Comparison of ENCODE assay signal across 10 cellular contexts in genomic region chr12:21607701-21608100, GRCh38. TPM values are rescaled to one million over a fixed set of nuclear protein-coding genes. Genes with fewer than 3 reads are reported as not detected.
DNase-seq lines count a peak whose midpoint lies in the region; ATAC-seq and TF ChIP-seq lines count a peak whose summit lies in the region.
"Had no signal": no experiment of that assay in that cellular context is flagged by ENCODE, and none has a peak within 500 bp of the region (broad histone marks: within the 10 kb centered on the region; RNA-seq: fewer than 3 reads in every experiment).

No MANE protein-coding gene starts in this region.

- no peak overlapping the region for H3K4me3 ChIP-seq in RWPE2 (ENCODE audit: severe bottlenecking)

- no peaks in the 10 kb centered on the region for H3K9me3 Mint-ChIP-seq in stimulated activated naive CD8-positive, alpha-beta T cell treated with anti-CD3 and anti-CD28 coated beads, Interleukin-15, amount 100 ng/mL, for 72 hours
- H3K9me3 Mint-ChIP-seq: memory B cell had no signal

- no peaks in the 10 kb centered on the region for H3K27me3 Mint-ChIP-seq in stimulated activated naive CD8-positive, alpha-beta T cell treated with anti-CD3 and anti-CD28 coated beads, Interleukin-15, amount 100 ng/mL, for 72 hours
- H3K27me3 Mint-ChIP-seq: memory B cell had no signal

- intact Hi-C loops in sciatic nerve (cut with DNase I): no loop called here

- DNase-seq in NCI-H82 (lab: John Stamatoyannopoulos, UW) (peak; percentile 22), NCI-H82 treated with DMSO at 0.1 percent for 48 hours (lab: John Stamatoyannopoulos, UW; ENCODE audit: unreplicated experiment) (no peak), RWPE2 (ENCODE audit: low spot score) (no peak), foreskin keratinocyte (peak in 1 of 2 donors; percentile 18), superior temporal gyrus (ENCODE audit: extremely low spot score) (peak; percentile 58), sciatic nerve (ENCODE audit: low spot score) (no peak)
- no peak for DNase-seq in stimulated activated CD4-positive, alpha-beta T cell treated with anti-CD3 and anti-CD28 coated beads, Interleukin-15, amount 100 ng/mL, for 24 hours
- no peak for DNase-seq in stimulated activated naive CD8-positive, alpha-beta T cell treated with anti-CD3 and anti-CD28 coated beads, Interleukin-15, amount 100 ng/mL, for 72 hours
- DNase-seq: C1 segment of cervical spinal cord had no signal

- TF ChIP-seq CTCF in RWPE2 (IDR thresholded peaks at IDR 0.05; ENCODE audit: poor library complexity, severe bottlenecking) (peak; percentile 28), foreskin keratinocyte (conservative IDR thresholded peaks at IDR 0.05) (peak; percentile 60)

- no peaks in the 10 kb centered on the region for H3K36me3 ChIP-seq in RWPE2 (ENCODE audit: low read depth)

- no peak overlapping the region for H3K27ac Mint-ChIP-seq in stimulated activated naive CD8-positive, alpha-beta T cell treated with anti-CD3 and anti-CD28 coated beads, Interleukin-15, amount 100 ng/mL, for 72 hours
- H3K27ac Mint-ChIP-seq: memory B cell had no signal

- no peaks in the 10 kb centered on the region for H3K9me3 ChIP-seq in RWPE2 (ENCODE audit: severe bottlenecking)

- no peak overlapping the region for H3K4me3 Mint-ChIP-seq in stimulated activated naive CD8-positive, alpha-beta T cell treated with anti-CD3 and anti-CD28 coated beads, Interleukin-15, amount 100 ng/mL, for 72 hours
- H3K4me3 Mint-ChIP-seq: memory B cell had no signal

- H3K4me1 Mint-ChIP-seq in stimulated activated naive CD8-positive, alpha-beta T cell treated with anti-CD3 and anti-CD28 coated beads, Interleukin-15, amount 100 ng/mL, for 72 hours: no peaks in the 10 kb centered on the region
- H3K4me1 Mint-ChIP-seq: memory B cell had no signal

- no peak overlapping the region for H3K27ac ChIP-seq in RWPE2 (ENCODE audit: poor library complexity, severe bottlenecking)
- H3K27ac ChIP-seq in foreskin keratinocyte: no peak overlapping the region

- ATAC-seq in RWPE2 (ENCODE audit: low read depth): no peak
- ATAC-seq in foreskin keratinocyte: no peak
- no peak for ATAC-seq in stimulated activated naive CD8-positive, alpha-beta T cell treated with anti-CD3 and anti-CD28 coated beads, Interleukin-15, amount 100 ng/mL, for 72 hours
- ATAC-seq in sciatic nerve: no peak

- H3K4me1 ChIP-seq in RWPE2 (ENCODE audit: insufficient read depth, poor library complexity, severe bottlenecking): no peaks in the 10 kb centered on the region
- no peaks in the 10 kb centered on the region for H3K4me1 ChIP-seq in foreskin keratinocyte

- no peaks in the 10 kb centered on the region for H3K27me3 ChIP-seq in RWPE2 (ENCODE audit: insufficient read depth, poor library complexity, severe bottlenecking)
- no peaks in the 10 kb centered on the region for H3K27me3 ChIP-seq in foreskin keratinocyte

RNA-seq across cellular contexts. Expression of gene GYS2, which starts 3.1 kb away (rescaled TPM):
- total RNA-seq in foreskin keratinocyte: not detected in 2 replicates
- not detected in 2 replicates for polyA plus RNA-seq in foreskin keratinocyte
- 0.27 TPM for total RNA-seq in sciatic nerve

RNA-seq across cellular contexts. Expression of gene LDHB, which starts 49.9 kb away (rescaled TPM):
- total RNA-seq in foreskin keratinocyte (814 and 896 TPM in 2 replicates), sciatic nerve (289 TPM)
- polyA plus RNA-seq in foreskin keratinocyte: 805 and 960 TPM in 2 replicates

Comparison
In these comparisons a context has a peak if more than half of its experiments do, and no peak if none do; other contexts are left out.
1. DNase-seq: peak in NCI-H82 (single experiment) and superior temporal gyrus (single experiment); none in NCI-H82 treated with DMSO at 0.1 percent for 48 hours (single experiment), RWPE2 (single experiment), stimulated activated CD4-positive, alpha-beta T cell treated with anti-CD3 and anti-CD28 coated beads, Interleukin-15, amount 100 ng/mL, for 24 hours (single experiment), stimulated activated naive CD8-positive, alpha-beta T cell treated with anti-CD3 and anti-CD28 coated beads, Interleukin-15, amount 100 ng/mL, for 72 hours (0 of 2) and sciatic nerve (single experiment).